ENCODE assay signal across 29 cellular contexts in genomic region chr9:96178153-96178552, GRCh38.
"Had no signal": no experiment of that assay in that cellular context is flagged by ENCODE, and none has a peak within 500 bp of the region (broad histone marks: within the 10 kb centered on the region; RNA-seq: fewer than 3 reads in every experiment).

No MANE protein-coding gene starts in this region.

- H3K27me3 ChIP-seq: ascending aorta, cardiac muscle cell, dorsolateral prefrontal cortex had no signal

- H3K9me3 ChIP-seq: ascending aorta, breast epithelium, esophagus squamous epithelium, gastroesophageal sphincter had no signal

- H3K4me3 ChIP-seq: ascending aorta, breast epithelium, cardiac muscle cell, coronary artery, esophagus squamous epithelium, gastroesophageal sphincter had no signal

- H3K36me3 Mint-ChIP-seq: activated CD4-positive, alpha-beta memory T cell treated with anti-CD3 and anti-CD28 coated beads for 36 hours; activated CD8-positive, alpha-beta memory T cell treated with anti-CD3 and anti-CD28 coated beads, Interleukin-2, amount 10 ng/mL, durations not matched to agents 7 days and 5 days; activated naive CD4-positive, alpha-beta T cell treated with anti-CD3 and anti-CD28 coated beads, Interleukin-2, amount 10 ng/mL, durations not matched to agents 7 days and 5 days; activated naive CD4-positive, alpha-beta T cell treated with anti-CD3 and anti-CD28 coated beads, Interleukin-2, amount 50 U/mL, for 72 hours; activated naive CD8-positive, alpha-beta T cell treated with anti-CD3 and anti-CD28 coated beads, Interleukin-2, amount 10 ng/mL, durations not matched to agents 7 days and 5 days; brain had no signal

- ATAC-seq: activated CD4-positive, alpha-beta T cell treated with anti-CD3 and anti-CD28 coated beads for 36 hours; activated CD8-positive, alpha-beta memory T cell treated with anti-CD3 and anti-CD28 coated beads, Interleukin-2, amount 10 ng/mL, durations not matched to agents 7 days and 5 days; activated CD8-positive, alpha-beta T cell treated with anti-CD3 and anti-CD28 coated beads, Interleukin-2, amount 10 ng/mL, durations not matched to agents 7 days and 5 days; activated naive CD4-positive, alpha-beta T cell treated with anti-CD3 and anti-CD28 coated beads, Interleukin-2, amount 50 U/mL, for 72 hours; activated T-cell treated with anti-CD3 and anti-CD28 coated beads, Interleukin-2, amount 50 U/mL, for 72 hours; gastroesophageal sphincter had no signal

- H3K27ac Mint-ChIP-seq: activated CD4-positive, alpha-beta memory T cell treated with anti-CD3 and anti-CD28 coated beads for 36 hours; activated CD4-positive, alpha-beta T cell treated with anti-CD3 and anti-CD28 coated beads for 36 hours; activated CD4-positive, alpha-beta T cell treated with anti-CD3 and anti-CD28 coated beads, Interleukin-2, amount 10 ng/mL, durations not matched to agents 24 days and 14 days; activated CD8-positive, alpha-beta memory T cell treated with anti-CD3 and anti-CD28 coated beads, Interleukin-2, amount 10 ng/mL, durations not matched to agents 7 days and 5 days; activated CD8-positive, alpha-beta T cell treated with anti-CD3 and anti-CD28 coated beads, Interleukin-2, amount 10 ng/mL, durations not matched to agents 7 days and 5 days; activated naive CD4-positive, alpha-beta T cell treated with anti-CD3 and anti-CD28 coated beads, Interleukin-2, amount 10 ng/mL, durations not matched to agents 7 days and 5 days; activated naive CD8-positive, alpha-beta T cell treated with anti-CD3 and anti-CD28 coated beads, Interleukin-2, amount 10 ng/mL, durations not matched to agents 7 days and 5 days; activated T-cell treated with anti-CD3 and anti-CD28 coated beads, Interleukin-2, amount 50 U/mL, for 72 hours; dendritic cell treated with granulocyte-macrophage colony-stimulating factor and Interleukin-4, amounts not matched to agents 40 ng/mL and 50 ng/mL, for 4 days had no signal

- H3K27ac ChIP-seq: ascending aorta, breast epithelium, cardiac muscle cell, coronary artery, esophagus squamous epithelium, gastroesophageal sphincter had no signal

- H3K36me3 ChIP-seq: ascending aorta, breast epithelium, cardiac muscle cell, esophagus squamous epithelium, gastroesophageal sphincter had no signal

- H3K9me3 Mint-ChIP-seq: activated CD4-positive, alpha-beta memory T cell treated with anti-CD3 and anti-CD28 coated beads for 36 hours; activated CD4-positive, alpha-beta T cell treated with anti-CD3 and anti-CD28 coated beads, Interleukin-2, amount 10 ng/mL, durations not matched to agents 24 days and 14 days; activated naive CD4-positive, alpha-beta T cell treated with anti-CD3 and anti-CD28 coated beads, Interleukin-2, amount 10 ng/mL, durations not matched to agents 7 days and 5 days; activated naive CD4-positive, alpha-beta T cell treated with anti-CD3 and anti-CD28 coated beads, Interleukin-2, amount 50 U/mL, for 72 hours; activated naive CD8-positive, alpha-beta T cell treated with anti-CD3 and anti-CD28 coated beads, Interleukin-2, amount 10 ng/mL, durations not matched to agents 7 days and 5 days; activated T-cell treated with anti-CD3 and anti-CD28 coated beads, Interleukin-2, amount 50 U/mL, for 72 hours; dendritic cell treated with granulocyte-macrophage colony-stimulating factor and Interleukin-4, amounts not matched to agents 40 ng/mL and 50 ng/mL, for 4 days had no signal

- H3K4me1 Mint-ChIP-seq: activated CD4-positive, alpha-beta T cell treated with anti-CD3 and anti-CD28 coated beads for 36 hours; activated CD8-positive, alpha-beta memory T cell treated with anti-CD3 and anti-CD28 coated beads, Interleukin-2, amount 10 ng/mL, durations not matched to agents 7 days and 5 days; activated naive CD4-positive, alpha-beta T cell treated with anti-CD3 and anti-CD28 coated beads, Interleukin-2, amount 10 ng/mL, durations not matched to agents 7 days and 5 days; activated naive CD8-positive, alpha-beta T cell treated with anti-CD3 and anti-CD28 coated beads, Interleukin-2, amount 10 ng/mL, durations not matched to agents 7 days and 5 days had no signal

- H3K4me3 Mint-ChIP-seq: activated CD4-positive, alpha-beta memory T cell treated with anti-CD3 and anti-CD28 coated beads for 36 hours; activated CD4-positive, alpha-beta T cell treated with anti-CD3 and anti-CD28 coated beads for 36 hours; activated CD4-positive, alpha-beta T cell treated with anti-CD3 and anti-CD28 coated beads, Interleukin-2, amount 10 ng/mL, durations not matched to agents 24 days and 14 days; activated CD8-positive, alpha-beta memory T cell treated with anti-CD3 and anti-CD28 coated beads, Interleukin-2, amount 10 ng/mL, durations not matched to agents 7 days and 5 days; activated CD8-positive, alpha-beta T cell treated with anti-CD3 and anti-CD28 coated beads, Interleukin-2, amount 10 ng/mL, durations not matched to agents 7 days and 5 days; activated naive CD4-positive, alpha-beta T cell treated with anti-CD3 and anti-CD28 coated beads, Interleukin-2, amount 10 ng/mL, durations not matched to agents 7 days and 5 days; activated naive CD8-positive, alpha-beta T cell treated with anti-CD3 and anti-CD28 coated beads, Interleukin-2, amount 10 ng/mL, durations not matched to agents 7 days and 5 days; activated T-cell treated with anti-CD3 and anti-CD28 coated beads, Interleukin-2, amount 50 U/mL, for 72 hours; dendritic cell treated with granulocyte-macrophage colony-stimulating factor and Interleukin-4, amounts not matched to agents 40 ng/mL and 50 ng/mL, for 4 days had no signal

- H3K4me1 ChIP-seq: breast epithelium, gastroesophageal sphincter had no signal

- DNase-seq: activated CD4-positive, alpha-beta memory T cell treated with anti-CD3 and anti-CD28 coated beads for 36 hours; activated CD4-positive, alpha-beta T cell treated with anti-CD3 and anti-CD28 coated beads for 36 hours; activated CD4-positive, alpha-beta T cell treated with anti-CD3 and anti-CD28 coated beads, Interleukin-2, amount 10 ng/mL, durations not matched to agents 24 days and 14 days; activated CD4-positive, CD25-positive, alpha-beta regulatory T cell; activated CD4-positive, CD25-positive, alpha-beta regulatory T cell treated with anti-CD3 and anti-CD28 coated beads, Interleukin-2, amount 50 U/mL, for 72 hours; activated CD8-positive, alpha-beta memory T cell treated with anti-CD3 and anti-CD28 coated beads, Interleukin-2, amount 10 ng/mL, durations not matched to agents 7 days and 5 days; activated CD8-positive, alpha-beta memory T cell treated with anti-CD3 and anti-CD28 coated beads, Interleukin-2, amount 50 U/mL, for 4 hours; activated CD8-positive, alpha-beta T cell treated with anti-CD3 and anti-CD28 coated beads, Interleukin-2, amount 10 ng/mL, durations not matched to agents 7 days and 5 days; activated gamma-delta T cell; activated naive CD4-positive, alpha-beta T cell; activated naive CD4-positive, alpha-beta T cell treated with anti-CD3 and anti-CD28 coated beads, Interleukin-2, amount 10 ng/mL, durations not matched to agents 7 days and 5 days; activated naive CD8-positive, alpha-beta T cell treated with anti-CD3 and anti-CD28 coated beads, Interleukin-2, amount 10 ng/mL, durations not matched to agents 7 days and 5 days; activated T-cell treated with anti-CD3 and anti-CD28 coated beads, Interleukin-2, amount 50 U/mL, for 1 hour; activated T-cell treated with anti-CD3 and anti-CD28 coated beads, Interleukin-2, amount 50 U/mL, for 72 hours; central memory CD4-positive, alpha-beta T cell; dorsolateral prefrontal cortex; effector memory CD4-positive, alpha-beta T cell; erythroblast; esophagus squamous epithelium; foreskin melanocyte; T-helper 2 cell had no signal
